In genomic region chr20:48672324-48672723, GRCh38 we compare ENCODE assay signal across 17 cellular contexts.
DNase-seq lines count a peak whose midpoint lies in the region; TF ChIP-seq lines count a peak whose summit lies in the region.
"Had no signal": no experiment of that assay in that cellular context is flagged by ENCODE, and none has a peak within 500 bp of the region (broad histone marks: within the 10 kb centered on the region; RNA-seq: fewer than 3 reads in every experiment).

No MANE protein-coding gene starts in this region.

- H3K4me1 Mint-ChIP-seq in CD8-positive, alpha-beta memory T cell = peaks cover 10 to 14% (median 14%) of the 10 kb centered on the region in 3 donors
- no peaks in the 10 kb centered on the region for H3K4me1 Mint-ChIP-seq in activated CD4-positive, alpha-beta memory T cell treated with anti-CD3 and anti-CD28 coated beads for 36 hours (ENCODE audit: low read depth)
- H3K4me1 Mint-ChIP-seq in glutamatergic neuron (ENCODE audit: low read depth, unreplicated experiment) (peaks cover 29% of the 10 kb centered on the region), osteocyte (ENCODE audit: unreplicated experiment) (peaks cover 26% of the 10 kb centered on the region), MCF 10A (ENCODE audit: insufficient read depth, unreplicated experiment) (no peaks in the 10 kb centered on the region)
- H3K4me1 Mint-ChIP-seq: activated CD8-positive, alpha-beta memory T cell treated with anti-CD3 and anti-CD28 coated beads, Interleukin-2, amount 10 ng/mL, durations not matched to agents 7 days and 5 days had no signal

- peaks cover 14 to 48% (median 31%) of the 10 kb centered on the region in 3 donors for H3K36me3 Mint-ChIP-seq in CD8-positive, alpha-beta memory T cell
- peaks cover 36% of the 10 kb centered on the region for H3K36me3 Mint-ChIP-seq in activated CD4-positive, alpha-beta memory T cell treated with anti-CD3 and anti-CD28 coated beads for 36 hours
- H3K36me3 Mint-ChIP-seq in glutamatergic neuron (ENCODE audit: unreplicated experiment) = peaks cover 15% of the 10 kb centered on the region
- peaks cover 7% of the 10 kb centered on the region for H3K36me3 Mint-ChIP-seq in osteocyte (ENCODE audit: unreplicated experiment)
- peaks cover 6% of the 10 kb centered on the region for H3K36me3 Mint-ChIP-seq in MCF 10A (ENCODE audit: insufficient read depth, unreplicated experiment)

- no peaks in the 10 kb centered on the region for H3K27me3 ChIP-seq in CD8-positive, alpha-beta memory T cell (ENCODE audit: insufficient read depth, low read length, poor library complexity, severe bottlenecking)
- no peaks in the 10 kb centered on the region for H3K27me3 ChIP-seq in osteoblast (ENCODE audit: insufficient read depth, low read length)
- H3K27me3 ChIP-seq: brain microvascular endothelial cell had no signal

- no peak overlapping the region for H3K27ac ChIP-seq in CD8-positive, alpha-beta memory T cell (ENCODE audit: low read depth, low read length)
- H3K27ac ChIP-seq in osteoblast (ENCODE audit: low read depth, low read length) = no peak overlapping the region
- H3K27ac ChIP-seq: brain microvascular endothelial cell had no signal

- CTCF ChIA-PET in CD8-positive, alpha-beta memory T cell (lab: Charles Lee) = no interaction called here
- CTCF ChIA-PET in activated CD4-positive, alpha-beta memory T cell treated with anti-CD3 and anti-CD28 coated beads for 36 hours (lab: Charles Lee) = interaction anchor here (1.3 kb wide), 1 partner anchor 15 kb away, joined by 3 read pairs; no protein-coding TSS in a partner anchor
- CTCF ChIA-PET in MCF 10A (lab: Yijun Ruan, JAX) = interaction anchor here (0.6 to 3.5 kb wide), 4 partner anchors 15 to 1088 kb away, joined by 3 to 15 read pairs (median 4); no protein-coding TSS in a partner anchor

- intact Hi-C loops in activated CD4-positive, alpha-beta memory T cell treated with anti-CD3 and anti-CD28 coated beads for 36 hours (cut with micrococcal nuclease) = no loop called here
- intact Hi-C loops in MCF 10A (cut with micrococcal nuclease) = no loop called here

- H3K27ac Mint-ChIP-seq in CD8-positive, alpha-beta memory T cell = peak overlapping the region in 5 of 8 donors; percentile 61 to 94 (median 80)
- H3K27ac Mint-ChIP-seq in activated CD4-positive, alpha-beta memory T cell treated with anti-CD3 and anti-CD28 coated beads for 36 hours = peak overlapping the region; percentile 57
- H3K27ac Mint-ChIP-seq in glutamatergic neuron (ENCODE audit: unreplicated experiment) = peak overlapping the region; percentile 49
- H3K27ac Mint-ChIP-seq in osteocyte (ENCODE audit: unreplicated experiment) = no peak overlapping the region
- no peak overlapping the region for H3K27ac Mint-ChIP-seq in MCF 10A (ENCODE audit: low read depth, unreplicated experiment)

- TF ChIP-seq CTCF in glutamatergic neuron (IDR thresholded peaks at IDR 0.05; ENCODE audit: partially characterized antibody, unreplicated experiment) (no peak), osteoblast (IDR thresholded peaks at IDR 0.05; ENCODE audit: extremely low read depth, low read depth, low read length) (no peak), osteocyte (IDR thresholded peaks at IDR 0.05) (no peak), MCF 10A (IDR thresholded peaks at IDR 0.05; ENCODE audit: unreplicated experiment) (no peak)

- DNase-seq in CD8-positive, alpha-beta memory T cell = no peak
- DNase-seq in activated CD4-positive, alpha-beta memory T cell treated with anti-CD3 and anti-CD28 coated beads for 36 hours = no peak
- DNase-seq in glutamatergic neuron (no peak), osteoblast (ENCODE audit: insufficient read length, low spot score, missing footprints) (peak; percentile 78), osteocyte (ENCODE audit: extremely low spot score, unreplicated experiment) (no peak), MCF 10A (ENCODE audit: unreplicated experiment) (no peak)
- DNase-seq in stimulated activated naive CD4-positive, alpha-beta T cell treated with Interleukin-2 at 50 U/mL for 16 hours (lab: John Stamatoyannopoulos, UW) = no peak
- DNase-seq: activated CD4-positive, CD25-positive, alpha-beta regulatory T cell treated with anti-CD3 and anti-CD28 coated beads, Interleukin-2, amount 50 U/mL, for 72 hours; activated CD8-positive, alpha-beta memory T cell treated with anti-CD3 and anti-CD28 coated beads, Interleukin-2, amount 10 ng/mL, durations not matched to agents 7 days and 5 days; brain microvascular endothelial cell; DMS79 treated with DMSO at 0.1 percent for 48 hours; Kasumi-1; kidney glomerular epithelial cell; NCI-H1092; NCI-H2029; NCI-H345; NCI-H774 had no signal

- H3K4me3 ChIP-seq in CD8-positive, alpha-beta memory T cell (ENCODE audit: low read length) = no peak overlapping the region
- no peak overlapping the region for H3K4me3 ChIP-seq in osteoblast (ENCODE audit: insufficient read depth, low read length)

- H4K20me1 ChIP-seq in osteoblast (ENCODE audit: insufficient read depth, low read length) = no peaks in the 10 kb centered on the region

- BruUV-seq in MCF 10A (replicated peaks; lab: Mats Ljungman, UMichigan) = no TSS peak

- H3K36me3 ChIP-seq in CD8-positive, alpha-beta memory T cell (ENCODE audit: insufficient read depth, low read length) = peaks cover 36% of the 10 kb centered on the region
- H3K36me3 ChIP-seq in osteoblast (ENCODE audit: insufficient read depth, low read length) = no peaks in the 10 kb centered on the region
- H3K36me3 ChIP-seq: brain microvascular endothelial cell had no signal

- no peaks in the 10 kb centered on the region for H3K9me3 ChIP-seq in CD8-positive, alpha-beta memory T cell (ENCODE audit: low read length)
- no peaks in the 10 kb centered on the region for H3K9me3 ChIP-seq in osteoblast (ENCODE audit: low read depth, low read length)

- peaks cover 0 to 3% (median 0%) of the 10 kb centered on the region in 5 donors for H3K9me3 Mint-ChIP-seq in CD8-positive, alpha-beta memory T cell
- H3K9me3 Mint-ChIP-seq in activated CD4-positive, alpha-beta memory T cell treated with anti-CD3 and anti-CD28 coated beads for 36 hours = no peaks in the 10 kb centered on the region
- H3K9me3 Mint-ChIP-seq in glutamatergic neuron (ENCODE audit: unreplicated experiment) (peaks cover 31% of the 10 kb centered on the region), osteocyte (ENCODE audit: unreplicated experiment) (no peaks in the 10 kb centered on the region), MCF 10A (ENCODE audit: unreplicated experiment) (no peaks in the 10 kb centered on the region)

- H3K79me2 ChIP-seq in osteoblast (ENCODE audit: insufficient read depth, low read length) = no peaks in the 10 kb centered on the region

- H3K27me3 Mint-ChIP-seq in CD8-positive, alpha-beta memory T cell = peaks cover 0 to 11% of the 10 kb centered on the region in 2 donors
- H3K27me3 Mint-ChIP-seq in activated CD4-positive, alpha-beta memory T cell treated with anti-CD3 and anti-CD28 coated beads for 36 hours = no peaks in the 10 kb centered on the region
- H3K27me3 Mint-ChIP-seq in glutamatergic neuron (ENCODE audit: unreplicated experiment) = peaks cover 33% of the 10 kb centered on the region
- no peaks in the 10 kb centered on the region for H3K27me3 Mint-ChIP-seq in osteocyte (ENCODE audit: unreplicated experiment)
- H3K27me3 Mint-ChIP-seq in MCF 10A (ENCODE audit: insufficient read depth, unreplicated experiment) = peaks cover 64% of the 10 kb centered on the region
- H3K27me3 Mint-ChIP-seq: activated CD8-positive, alpha-beta memory T cell treated with anti-CD3 and anti-CD28 coated beads, Interleukin-2, amount 10 ng/mL, durations not matched to agents 7 days and 5 days had no signal

- POLR2A ChIA-PET in CD8-positive, alpha-beta memory T cell (lab: Charles Lee) = no interaction called here
- POLR2A ChIA-PET in activated CD4-positive, alpha-beta memory T cell treated with anti-CD3 and anti-CD28 coated beads for 36 hours (lab: Charles Lee) = no interaction called here
- POLR2A ChIA-PET in MCF 10A (lab: Yijun Ruan, JAX) = no interaction called here

- H2AFZ ChIP-seq in osteoblast (ENCODE audit: low read length) = no peak overlapping the region

- H3K4me1 ChIP-seq in CD8-positive, alpha-beta memory T cell (ENCODE audit: insufficient read depth, low read length) = no peaks in the 10 kb centered on the region
- peaks cover 8% of the 10 kb centered on the region for H3K4me1 ChIP-seq in osteoblast (ENCODE audit: insufficient read depth, low read length)

- no peak overlapping the region for H3K4me3 Mint-ChIP-seq in CD8-positive, alpha-beta memory T cell
- no peak overlapping the region for H3K4me3 Mint-ChIP-seq in activated CD4-positive, alpha-beta memory T cell treated with anti-CD3 and anti-CD28 coated beads for 36 hours
- H3K4me3 Mint-ChIP-seq in glutamatergic neuron (ENCODE audit: unreplicated experiment) (no peak overlapping the region), osteocyte (ENCODE audit: unreplicated experiment) (no peak overlapping the region), MCF 10A (ENCODE audit: unreplicated experiment) (no peak overlapping the region)
- H3K4me3 Mint-ChIP-seq: activated CD8-positive, alpha-beta memory T cell treated with anti-CD3 and anti-CD28 coated beads, Interleukin-2, amount 10 ng/mL, durations not matched to agents 7 days and 5 days had no signal

- H3K4me2 ChIP-seq in osteoblast (ENCODE audit: insufficient read depth, low read length) = no peak overlapping the region

Comparison
In these comparisons a context has a peak if more than half of its experiments do, and no peak if none do; other contexts are left out.
1. H3K27ac Mint-ChIP-seq: peak in CD8-positive, alpha-beta memory T cell (5 of 8), activated CD4-positive, alpha-beta memory T cell treated with anti-CD3 and anti-CD28 coated beads for 36 hours (single experiment) and glutamatergic neuron (single experiment); none in osteocyte (single experiment) and MCF 10A (single experiment).